In genomic region chr20:4661191-4661590, GRCh38 we compare ENCODE assay signal across 15 cellular contexts. TPM values are rescaled to one million over a fixed set of nuclear protein-coding genes. Genes with fewer than 3 reads are reported as not detected.
DNase-seq lines count a peak whose midpoint lies in the region; ATAC-seq lines count a peak whose summit lies in the region.
"Had no signal": no experiment of that assay in that cellular context is flagged by ENCODE, and none has a peak within 500 bp of the region (broad histone marks: within the 10 kb centered on the region; RNA-seq: fewer than 3 reads in every experiment).

No MANE protein-coding gene starts in this region.

- H3K27ac ChIP-seq in effector memory CD4-positive, alpha-beta T cell (ENCODE audit: insufficient read depth, low read length, poor library complexity, severe bottlenecking), result no peak overlapping the region
- H3K27ac ChIP-seq in right cardiac atrium (ENCODE audit: low read length), result no peak overlapping the region
- H3K27ac ChIP-seq: heart right ventricle, left lung, WERI-Rb-1 had no signal

- H3K27me3 ChIP-seq in effector memory CD4-positive, alpha-beta T cell (replicated peaks; ENCODE audit: control insufficient read depth, insufficient read depth, low read length, poor library complexity, severe bottlenecking), result no peaks in the 10 kb centered on the region
- H3K27me3 ChIP-seq in right cardiac atrium (ENCODE audit: control insufficient read depth, insufficient read depth), result no peaks in the 10 kb centered on the region
- H3K27me3 ChIP-seq: heart right ventricle, left lung had no signal

- ATAC-seq in right cardiac atrium (no peak), left lobe of liver (no peak)
- ATAC-seq: heart right ventricle, left lung, Right ventricle myocardium inferior had no signal

- peaks cover 17% of the 10 kb centered on the region for H3K4me1 ChIP-seq in effector memory CD4-positive, alpha-beta T cell (ENCODE audit: control insufficient read depth, insufficient read depth, low read length, poor library complexity, severe bottlenecking)
- H3K4me1 ChIP-seq in right cardiac atrium (ENCODE audit: control insufficient read depth, insufficient read depth, low read length), result no peaks in the 10 kb centered on the region

- H3K9me3 ChIP-seq in effector memory CD4-positive, alpha-beta T cell (ENCODE audit: control insufficient read depth, low read length), result no peaks in the 10 kb centered on the region
- no peaks in the 10 kb centered on the region for H3K9me3 ChIP-seq in right cardiac atrium (ENCODE audit: control insufficient read depth, low read length)
- H3K9me3 ChIP-seq: heart right ventricle, left lung had no signal

- no peak overlapping the region for H3K4me3 ChIP-seq in effector memory CD4-positive, alpha-beta T cell (ENCODE audit: insufficient read depth, low read depth, low read length, poor library complexity, severe bottlenecking)
- H3K4me3 ChIP-seq in right cardiac atrium (ENCODE audit: low read length), result no peak overlapping the region
- H3K4me3 ChIP-seq: heart right ventricle, left lung had no signal

- DNase-seq in stimulated activated CD4-positive, alpha-beta T cell treated with anti-CD3 and anti-CD28 coated beads, Interleukin-4, amount 100 ng/mL, for 24 hours, result peak; percentile 10
- no peak for DNase-seq in stimulated activated CD4-positive, alpha-beta T cell treated with anti-CD3 and anti-CD28 coated beads, Interleukin-12 subunit alpha, Interleukin-12 subunit beta, amount 100 ng/mL, for 4 hours
- peak; percentile 25 to 32 for DNase-seq in activated CD4-positive, alpha-beta T cell treated with anti-CD3 and anti-CD28 coated beads, Interleukin-2, amount 50 U/mL, for 48 hours
- DNase-seq in effector memory CD4-positive, alpha-beta T cell, result peak; percentile 4 to 43 (median 38)
- DNase-seq in right cardiac atrium (no peak), AML-193 (lab: John Stamatoyannopoulos, UW) (no peak), NCI-H748 (lab: John Stamatoyannopoulos, UW; ENCODE audit: unreplicated experiment) (no peak), left lobe of liver (ENCODE audit: low spot score) (no peak)
- DNase-seq: heart right ventricle, HFFc6, left lung, NCI-H1417, NCI-H524 treated with DMSO at 0.1 percent for 48 hours, WERI-Rb-1 had no signal

- H3K36me3 ChIP-seq in effector memory CD4-positive, alpha-beta T cell (ENCODE audit: control insufficient read depth, insufficient read depth, low read length), result no peaks in the 10 kb centered on the region
- H3K36me3 ChIP-seq: heart right ventricle, left lung, WERI-Rb-1 had no signal

- 70% methylated on average over 15 of the region's 15 CpGs for WGBS in right cardiac atrium

- intact Hi-C loops in right cardiac atrium (cut with DNase I), result no loop called here

RNA-seq across cellular contexts. Expression of gene PRNP, which starts 25.1 kb away (rescaled TPM):
- 100 to 1,000 TPM; 134 to 195 (median 178) TPM for total RNA-seq in right cardiac atrium
- 146 TPM for polyA plus RNA-seq in right cardiac atrium
- total RNA-seq in left lobe of liver, result 20.5 TPM

Comparison
In these comparisons a context has a peak if more than half of its experiments do, and no peak if none do; other contexts are left out.
1. DNase-seq: peak in stimulated activated CD4-positive, alpha-beta T cell treated with anti-CD3 and anti-CD28 coated beads, Interleukin-4, amount 100 ng/mL, for 24 hours (single experiment), activated CD4-positive, alpha-beta T cell treated with anti-CD3 and anti-CD28 coated beads, Interleukin-2, amount 50 U/mL, for 48 hours (2 of 2) and effector memory CD4-positive, alpha-beta T cell (3 of 3); none in stimulated activated CD4-positive, alpha-beta T cell treated with anti-CD3 and anti-CD28 coated beads, Interleukin-12 subunit alpha, Interleukin-12 subunit beta, amount 100 ng/mL, for 4 hours (single experiment), right cardiac atrium (0 of 3), AML-193 (0 of 2), NCI-H748 (single experiment) and left lobe of liver (single experiment).